ENCODE assay signal across 27 cellular contexts in the genomic region with DNA sequence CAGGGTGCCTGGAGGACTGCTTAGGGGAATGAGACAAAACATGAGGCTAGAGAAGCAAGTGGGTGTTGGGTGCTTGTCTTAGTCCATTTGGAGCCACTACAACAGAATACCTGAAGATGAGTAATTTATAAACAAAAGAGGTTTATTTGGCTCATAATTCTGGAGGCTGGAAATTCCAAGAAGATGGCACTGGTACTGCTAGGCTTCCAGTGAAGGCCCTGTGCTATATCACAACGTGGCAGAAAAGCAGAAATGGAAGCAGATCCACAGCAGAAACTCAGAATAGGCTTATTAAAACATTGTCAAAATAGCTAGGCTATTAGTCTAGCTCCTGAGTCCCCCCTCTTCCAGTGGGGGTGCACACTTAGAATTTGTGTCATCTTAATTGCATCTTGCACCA.
"Had no signal": no experiment of that assay in that cellular context is flagged by ENCODE, and none has a peak within 500 bp of the region (broad histone marks: within the 10 kb centered on the region; RNA-seq: fewer than 3 reads in every experiment).

No MANE protein-coding gene starts in this region.

- H3K36me3 ChIP-seq: stomach, thoracic aorta, thyroid gland, tibial artery, tibial nerve, transverse colon, upper lobe of left lung, upper lobe of right lung, uterus, vagina had no signal

- H3K4me3 ChIP-seq: stomach, testis, thoracic aorta, thyroid gland, tibial artery, tibial nerve, transverse colon, upper lobe of left lung, upper lobe of right lung, uterus, vagina had no signal

- H3K27me3 Mint-ChIP-seq: stimulated activated memory B cell treated with anti-CD40 and anti-IgM and Interleukin-4, amounts not matched to agents 10 μg/mL and 1 μg/mL and 100 μg/mL, for 72 hours; stimulated activated naive B cell treated with anti-CD40 and anti-IgM and Interleukin-4, amounts not matched to agents 10 μg/mL and 1 μg/mL and 100 μg/mL, for 72 hours; stimulated activated naive CD8-positive, alpha-beta T cell treated with anti-CD3 and anti-CD28 coated beads, Interleukin-15, amount 100 ng/mL, for 72 hours; stimulated activated naive CD8-positive, alpha-beta T cell treated with anti-CD3 and anti-CD28 coated beads, Interleukin-15, Interleukin-2, amounts not matched to agents 100 ng/mL and 50 ng/mL, for 24 hours had no signal

- H3K27ac ChIP-seq: stomach, testis, thoracic aorta, thyroid gland, tibial artery, tibial nerve, transverse colon, upper lobe of left lung, upper lobe of right lung, uterus, vagina had no signal

- H3K9me3 Mint-ChIP-seq: stimulated activated naive CD8-positive, alpha-beta T cell treated with anti-CD3 and anti-CD28 coated beads, Interleukin-15, Interleukin-2, amounts not matched to agents 100 ng/mL and 50 ng/mL, for 24 hours had no signal

- H3K9me3 ChIP-seq: stomach, testis, thoracic aorta, thyroid gland, tibial artery, tibial nerve, transverse colon, upper lobe of left lung, upper lobe of right lung, uterus, vagina had no signal

- H3K27me3 ChIP-seq: stomach, testis, thyroid gland, tibial artery, tibial nerve, transverse colon, upper lobe of left lung, upper lobe of right lung, uterus, vagina had no signal

- H3K4me1 ChIP-seq: stomach, testis, thyroid gland, tibial artery, tibial nerve, transverse colon, upper lobe of left lung, upper lobe of right lung, uterus, vagina had no signal

- H3K4me3 Mint-ChIP-seq: stimulated activated effector memory CD8-positive, alpha-beta T cell treated with anti-CD3 and anti-CD28 coated beads, Interleukin-12 subunit alpha, Interleukin-12 subunit beta, amount 100 ng/mL, for 72 hours; stimulated activated memory B cell treated with anti-CD40 and anti-IgM and Interleukin-4, amounts not matched to agents 10 μg/mL and 1 μg/mL and 100 μg/mL, for 72 hours; stimulated activated naive B cell treated with anti-CD40 and anti-IgM and Interleukin-4, amounts not matched to agents 10 μg/mL and 1 μg/mL and 100 μg/mL, for 72 hours; stimulated activated naive CD8-positive, alpha-beta T cell treated with anti-CD3 and anti-CD28 coated beads, Interleukin-15, amount 100 ng/mL, for 72 hours; stimulated activated naive CD8-positive, alpha-beta T cell treated with anti-CD3 and anti-CD28 coated beads, Interleukin-15, Interleukin-2, amounts not matched to agents 100 ng/mL and 50 ng/mL, for 24 hours; type B pancreatic cell had no signal

- H3K4me1 Mint-ChIP-seq: stimulated activated effector memory CD8-positive, alpha-beta T cell treated with anti-CD3 and anti-CD28 coated beads, Interleukin-12 subunit alpha, Interleukin-12 subunit beta, amount 100 ng/mL, for 72 hours; stimulated activated memory B cell treated with anti-CD40 and anti-IgM and Interleukin-4, amounts not matched to agents 10 μg/mL and 1 μg/mL and 100 μg/mL, for 72 hours; stimulated activated naive B cell treated with anti-CD40 and anti-IgM and Interleukin-4, amounts not matched to agents 10 μg/mL and 1 μg/mL and 100 μg/mL, for 72 hours; stimulated activated naive CD8-positive, alpha-beta T cell treated with anti-CD3 and anti-CD28 coated beads, Interleukin-15, amount 100 ng/mL, for 72 hours had no signal

- H3K36me3 Mint-ChIP-seq: stimulated activated effector memory CD8-positive, alpha-beta T cell treated with anti-CD3 and anti-CD28 coated beads, Interleukin-12 subunit alpha, Interleukin-12 subunit beta, amount 100 ng/mL, for 72 hours; stimulated activated memory B cell treated with anti-CD40 and anti-IgM and Interleukin-4, amounts not matched to agents 10 μg/mL and 1 μg/mL and 100 μg/mL, for 72 hours; stimulated activated naive B cell treated with anti-CD40 and anti-IgM and Interleukin-4, amounts not matched to agents 10 μg/mL and 1 μg/mL and 100 μg/mL, for 72 hours; type B pancreatic cell had no signal

- DNase-seq: stimulated activated CD4-positive, alpha-beta T cell treated with anti-CD3 and anti-CD28 coated beads, Interleukin-2, amount 100 ng/mL, for 48 hours; stimulated activated CD4-positive, alpha-beta T cell treated with anti-CD3 and anti-CD28 coated beads, Interleukin-4, amount 100 ng/mL, for 1 hour; stimulated activated CD4-positive, alpha-beta T cell treated with anti-CD3 and anti-CD28 coated beads, Interleukin-4, amount 100 ng/mL, for 24 hours; stimulated activated CD4-positive, alpha-beta T cell treated with anti-CD3 and anti-CD28 coated beads, Interleukin-4, amount 100 ng/mL, for 4 hours; stimulated activated CD8-positive, alpha-beta memory T cell treated with anti-CD3 and anti-CD28 coated beads, Interleukin-4, amount 100 ng/mL, for 48 hours; stimulated activated naive B cell treated with anti-CD40 and anti-IgM and Interleukin-4, amounts not matched to agents 10 μg/mL and 1 μg/mL and 100 μg/mL, for 72 hours; stimulated activated naive CD4-positive, alpha-beta T cell; stimulated activated naive CD4-positive, alpha-beta T cell treated with Interleukin-2 at 50 U/mL for 16 hours; stimulated activated naive CD8-positive, alpha-beta T cell treated with anti-CD3 and anti-CD28 coated beads, Interleukin-15, amount 100 ng/mL, for 72 hours; stimulated activated naive CD8-positive, alpha-beta T cell treated with anti-CD3 and anti-CD28 coated beads, Interleukin-15, Interleukin-2, amounts not matched to agents 100 U/mL and 50 U/mL, for 24 hours; stomach; substantia nigra; testis; thyroid gland; tibial artery; transverse colon; trophoblast cell; upper lobe of left lung; upper lobe of right lung; uterus had no signal

- H3K27ac Mint-ChIP-seq: stimulated activated effector memory CD8-positive, alpha-beta T cell treated with anti-CD3 and anti-CD28 coated beads, Interleukin-12 subunit alpha, Interleukin-12 subunit beta, amount 100 ng/mL, for 72 hours; stimulated activated memory B cell treated with anti-CD40 and anti-IgM and Interleukin-4, amounts not matched to agents 10 μg/mL and 1 μg/mL and 100 μg/mL, for 72 hours; stimulated activated naive B cell treated with anti-CD40 and anti-IgM and Interleukin-4, amounts not matched to agents 10 μg/mL and 1 μg/mL and 100 μg/mL, for 72 hours; stimulated activated naive CD8-positive, alpha-beta T cell treated with anti-CD3 and anti-CD28 coated beads, Interleukin-15, amount 100 ng/mL, for 72 hours; stimulated activated naive CD8-positive, alpha-beta T cell treated with anti-CD3 and anti-CD28 coated beads, Interleukin-15, Interleukin-2, amounts not matched to agents 100 ng/mL and 50 ng/mL, for 24 hours; type B pancreatic cell had no signal

- ATAC-seq: stimulated activated effector memory CD8-positive, alpha-beta T cell treated with anti-CD3 and anti-CD28 coated beads, Interleukin-12 subunit alpha, Interleukin-12 subunit beta, amount 100 ng/mL, for 72 hours; stimulated activated memory B cell treated with anti-CD40 and anti-IgM and Interleukin-4, amounts not matched to agents 10 μg/mL and 1 μg/mL and 100 μg/mL, for 72 hours; stimulated activated naive B cell treated with anti-CD40 and anti-IgM and Interleukin-4, amounts not matched to agents 10 μg/mL and 1 μg/mL and 100 μg/mL, for 72 hours; stimulated activated naive CD8-positive, alpha-beta T cell treated with anti-CD3 and anti-CD28 coated beads, Interleukin-15, amount 100 ng/mL, for 72 hours; stimulated activated naive CD8-positive, alpha-beta T cell treated with anti-CD3 and anti-CD28 coated beads, Interleukin-15, Interleukin-2, amounts not matched to agents 100 U/mL and 50 U/mL, for 24 hours; upper lobe of right lung had no signal
